Comparison of ENCODE assay signal across 25 cellular contexts in genomic region chr18:29028560-29028959, GRCh38.
DNase-seq lines count a peak whose midpoint lies in the region; ATAC-seq and TF ChIP-seq lines count a peak whose summit lies in the region.
"Had no signal": no experiment of that assay in that cellular context is flagged by ENCODE, and none has a peak within 500 bp of the region (broad histone marks: within the 10 kb centered on the region; RNA-seq: fewer than 3 reads in every experiment).

No MANE protein-coding gene starts in this region.

- no peaks in the 10 kb centered on the region for H3K79me2 ChIP-seq in trophoblast cell (ENCODE audit: control insufficient read depth, insufficient read depth, low read length, poor library complexity)

- no CpG with 5 or more reads among the region's 1 CpG for WGBS in trophoblast cell (ENCODE audit: extremely low coverage, insufficient coverage, insufficient read length)

- H3K4me2 ChIP-seq in trophoblast cell (ENCODE audit: low read length): no peak overlapping the region
- H3K4me2 ChIP-seq: A549; BLaER1 treated with 17β-estradiol and CSF1 and Interleukin-3, amounts not matched to agents 10 nM and 100 nM had no signal

- H3K4ac ChIP-seq in trophoblast cell (ENCODE audit: low read depth, low read length): no peak overlapping the region

- no peak overlapping the region for H3K18ac ChIP-seq in trophoblast cell (ENCODE audit: low read length)

- H2AFZ ChIP-seq in trophoblast cell (ENCODE audit: insufficient read depth, low read length, poor library complexity): no peak overlapping the region

- no peaks in the 10 kb centered on the region for H3K36me3 ChIP-seq in trophoblast cell (ENCODE audit: control insufficient read depth in 1 of 2, insufficient read depth in 2 of 2, low read length in 2 of 2)
- H3K36me3 ChIP-seq: BLaER1 treated with 17β-estradiol and CSF1 and Interleukin-3, amounts not matched to agents 10 nM and 100 nM; SJSA1 had no signal

- no peaks in the 10 kb centered on the region for H3K27me3 ChIP-seq in trophoblast cell (ENCODE audit: insufficient read depth, low read length)
- H3K27me3 ChIP-seq: BLaER1 treated with 17β-estradiol and CSF1 and Interleukin-3, amounts not matched to agents 10 nM and 100 nM; SJSA1 had no signal

- no peak overlapping the region for H2BK120ac ChIP-seq in trophoblast cell (ENCODE audit: insufficient read depth, low read length, poor library complexity)

- ATAC-seq in GM18517 (IDR thresholded peaks at IDR 0.05; ENCODE audit: unreplicated experiment): no peak
- ATAC-seq in omental fat pad (ENCODE audit: low FRiP score): no peak
- ATAC-seq: A549, HCT116 had no signal

- no peak for TF ChIP-seq CTCF in omental fat pad (IDR thresholded peaks at IDR 0.05)

- H3K9me3 ChIP-seq in trophoblast cell (ENCODE audit: insufficient read depth, low read depth, low read length): no peaks in the 10 kb centered on the region
- H3K9me3 ChIP-seq: A549; BLaER1 treated with 17β-estradiol and CSF1 and Interleukin-3, amounts not matched to agents 10 nM and 100 nM; SJSA1 had no signal

- no peak overlapping the region for H4K12ac ChIP-seq in trophoblast cell (ENCODE audit: low read depth, low read length)

- H3K27ac ChIP-seq in trophoblast cell (ENCODE audit: low read depth, low read length): no peak overlapping the region
- H3K27ac ChIP-seq: A549; BLaER1 treated with 17β-estradiol and CSF1 and Interleukin-3, amounts not matched to agents 10 nM and 100 nM; SJSA1 had no signal

- H2AK5ac ChIP-seq in trophoblast cell (ENCODE audit: low read length): no peak overlapping the region

- H2BK12ac ChIP-seq in trophoblast cell (ENCODE audit: low read length): no peak overlapping the region

- H3K4me1 ChIP-seq in trophoblast cell (ENCODE audit: control insufficient read depth in 1 of 2, insufficient read depth in 2 of 2, low read length in 2 of 2): no peaks in the 10 kb centered on the region
- H3K4me1 ChIP-seq: A549; BLaER1 treated with 17β-estradiol and CSF1 and Interleukin-3, amounts not matched to agents 10 nM and 100 nM; SJSA1 had no signal

- no peak overlapping the region for H3K9ac ChIP-seq in trophoblast cell (ENCODE audit: low read length)
- H3K9ac ChIP-seq: BLaER1 treated with 17β-estradiol and CSF1 and Interleukin-3, amounts not matched to agents 10 nM and 100 nM had no signal

- no peak overlapping the region for H3K4me3 ChIP-seq in trophoblast cell (ENCODE audit: low read depth, low read length)
- H3K4me3 ChIP-seq: A549; BLaER1 treated with 17β-estradiol and CSF1 and Interleukin-3, amounts not matched to agents 10 nM and 100 nM; SJSA1 had no signal

- H4K91ac ChIP-seq in trophoblast cell (ENCODE audit: low read depth, low read length): no peak overlapping the region

- DNase-seq in EL (peak; percentile 1), OCI-M1 (lab: John Stamatoyannopoulos, UW) (peak; percentile 8), inferior parietal cortex (ENCODE audit: extremely low spot score) (peak; percentile 45), occipital lobe (lab: John Stamatoyannopoulos, UW) (peak; percentile 15), trophoblast cell (no peak), omental fat pad (ENCODE audit: low spot score) (no peak)
- DNase-seq: AML-193; CD4-positive, alpha-beta T cell; GF-D8; KBM-7; MV-4-11; NCI-H1105 treated with DMSO at 0.1 percent for 48 hours; NCI-H146; NCI-H1930; NCI-H2107; NCI-H446; NCI-H524 treated with DMSO at 0.1 percent for 48 hours; NCI-H82; Right ventricle myocardium superior; RPMI8226 had no signal

- H3K23ac ChIP-seq in trophoblast cell (ENCODE audit: low read length): no peak overlapping the region

- no peak overlapping the region for H3K14ac ChIP-seq in trophoblast cell (ENCODE audit: low read length)

- no peak overlapping the region for H4K8ac ChIP-seq in trophoblast cell (ENCODE audit: low read depth, low read length)

- H3K79me1 ChIP-seq in trophoblast cell (ENCODE audit: low read length): peaks cover 1% of the 10 kb centered on the region

- H2BK5ac ChIP-seq in trophoblast cell (ENCODE audit: low read depth, low read length, poor library complexity): no peak overlapping the region

Comparison
In these comparisons a context has a peak if more than half of its experiments do, and no peak if none do; other contexts are left out.
1. DNase-seq: peak in EL (single experiment), OCI-M1 (single experiment), inferior parietal cortex (single experiment) and occipital lobe (single experiment); none in trophoblast cell (0 of 2) and omental fat pad (single experiment).